In genomic region chr3:100465871-100466777, GRCh38 we compare ENCODE assay signal across 11 cellular contexts. TPM values are rescaled to one million over a fixed set of nuclear protein-coding genes. Genes with fewer than 3 reads are reported as not detected.
DNase-seq lines count a peak whose midpoint lies in the region; ATAC-seq and TF ChIP-seq lines count a peak whose summit lies in the region.
"Had no signal": no experiment of that assay in that cellular context is flagged by ENCODE, and none has a peak within 500 bp of the region (broad histone marks: within the 10 kb centered on the region; RNA-seq: fewer than 3 reads in every experiment).

No MANE protein-coding gene starts in this region.

- no peaks in the 10 kb centered on the region for H3K36me3 Mint-ChIP-seq in effector memory CD8-positive, alpha-beta T cell (ENCODE audit: insufficient read depth)
- no peaks in the 10 kb centered on the region for H3K36me3 Mint-ChIP-seq in Calu3 (ENCODE audit: insufficient read depth, unreplicated experiment)

- H3K4me3 Mint-ChIP-seq in effector memory CD8-positive, alpha-beta T cell: peak overlapping the region; percentile 9 to 30
- H3K4me3 Mint-ChIP-seq in Calu3 (ENCODE audit: low read depth, unreplicated experiment): no peak overlapping the region

- CTCF ChIA-PET in Calu3 (lab: Charles Lee): interaction anchor here (0.6 kb wide), 2 partner anchors 368 to 1695 kb away, joined by 3 read pairs; no protein-coding TSS in a partner anchor

- ATAC-seq in GM19351 (IDR thresholded peaks at IDR 0.05; ENCODE audit: unreplicated experiment) (peak; percentile 45), HG03442 (IDR thresholded peaks at IDR 0.05; ENCODE audit: unreplicated experiment) (peak; percentile 52), left lung (no peak)
- no peak for ATAC-seq in effector memory CD8-positive, alpha-beta T cell (replicated peaks)

- H3K27me3 ChIP-seq in GM06990 (replicated peaks; ENCODE audit: control insufficient read depth, insufficient read depth, low read length) (no peaks in the 10 kb centered on the region), left lung (no peaks in the 10 kb centered on the region)

- H3K27me3 Mint-ChIP-seq in effector memory CD8-positive, alpha-beta T cell: no peaks in the 10 kb centered on the region
- no peaks in the 10 kb centered on the region for H3K27me3 Mint-ChIP-seq in Calu3 (ENCODE audit: unreplicated experiment)

- no peaks in the 10 kb centered on the region for H3K36me3 ChIP-seq in GM06990 (ENCODE audit: control insufficient read depth, insufficient read depth, low read length)
- no peaks in the 10 kb centered on the region for H3K36me3 ChIP-seq in left lung

- DNase-seq in GM06990 (ENCODE audit: extremely low read depth, insufficient read length) (peak; percentile 13), left lung (no peak), NCI-H1105 treated with DMSO at 0.1 percent for 48 hours (lab: John Stamatoyannopoulos, UW) (no peak), GM10266 (ENCODE audit: extremely low spot score) (no peak), Calu3 (no peak)
- DNase-seq in effector memory CD8-positive, alpha-beta T cell: no peak
- DNase-seq: activated CD4-positive, alpha-beta T cell treated with anti-CD3 and anti-CD28 coated beads for 4 hours; amygdala had no signal

- H3K4me1 Mint-ChIP-seq in effector memory CD8-positive, alpha-beta T cell (ENCODE audit: low read depth in 2 of 2): peaks cover 8 to 12% of the 10 kb centered on the region in 2 donors
- peaks cover 10% of the 10 kb centered on the region for H3K4me1 Mint-ChIP-seq in Calu3 (ENCODE audit: low read depth, unreplicated experiment)

- no TSS peak for BruUV-seq in Calu3 (replicated peaks; lab: Mats Ljungman, UMichigan)

- no peak for TF ChIP-seq CTCF in GM06990 (IDR thresholded peaks at IDR 0.05; ENCODE audit: insufficient read depth, low read length, poor library complexity, severe bottlenecking)
- TF ChIP-seq CTCF in left lung (IDR thresholded peaks at IDR 0.05): no peak
- TF ChIP-seq CTCF in GM10266 (IDR thresholded peaks at IDR 0.05; ENCODE audit: control insufficient read depth, insufficient read depth, low read depth, missing control alignments): no peak
- no peak for TF ChIP-seq CTCF in Calu3 (IDR thresholded peaks at IDR 0.05; ENCODE audit: unreplicated experiment)

- peak overlapping the region in 1 of 2 donors; percentile 3 for H3K27ac Mint-ChIP-seq in effector memory CD8-positive, alpha-beta T cell
- H3K27ac Mint-ChIP-seq in Calu3 (ENCODE audit: unreplicated experiment): no peak overlapping the region

- peak overlapping the region in 1 of 2 donors; percentile 41 for H3K27ac ChIP-seq in left lung
- H3K27ac ChIP-seq: epithelial cell of prostate had no signal

- intact Hi-C loops in left lung (cut with DNase I) (loop anchor here in 1 of 2 donors (5.0 kb wide), 1 partner anchor 126 kb away; no protein-coding TSS in a partner anchor), Calu3 (cut with micrococcal nuclease; ENCODE audit: unreplicated experiment) (no loop called here)

- peaks cover 0 to 23% of the 10 kb centered on the region in 2 donors for H3K9me3 ChIP-seq in left lung

- peaks cover 0 to 8% of the 10 kb centered on the region in 2 donors for H3K4me1 ChIP-seq in left lung

- H3K4me3 ChIP-seq in GM06990 (replicated peaks; ENCODE audit: low read depth, low read length) (no peak overlapping the region), left lung (no peak overlapping the region)

- peaks cover 0 to 5% of the 10 kb centered on the region in 2 donors for H3K9me3 Mint-ChIP-seq in effector memory CD8-positive, alpha-beta T cell
- H3K9me3 Mint-ChIP-seq in Calu3 (ENCODE audit: low read depth, unreplicated experiment): peaks cover 7% of the 10 kb centered on the region

RNA-seq across cellular contexts. Expression of gene TMEM45A, which starts 26.3 kb away (rescaled TPM):
- 10 to 100 TPM; 23.5 to 24.5 TPM for total RNA-seq in left lung
- 0.73 and 0.95 TPM in 2 replicates for total RNA-seq in Calu3 (2022)

Comparison
In these comparisons a context has a peak if more than half of its experiments do, and no peak if none do; other contexts are left out.
1. ATAC-seq: peak in GM19351 (single experiment) and HG03442 (single experiment); none in effector memory CD8-positive, alpha-beta T cell (single experiment) and left lung (single experiment).
2. RNA of gene TMEM45A, which starts 26.3 kb away (total RNA-seq): 23.5 to 24.5 TPM in left lung; 0.73 to 0.95 TPM in Calu3; every median in the first group is over 10 times any median in the second.